Comparison of ENCODE assay signal across 21 cellular contexts in genomic region chr17:5014357-5014756, GRCh38. TPM values are rescaled to one million over a fixed set of nuclear protein-coding genes. Genes with fewer than 3 reads are reported as not detected.
"Had no signal": no experiment of that assay in that cellular context is flagged by ENCODE, and none has a peak within 500 bp of the region (broad histone marks: within the 10 kb centered on the region; RNA-seq: fewer than 3 reads in every experiment).

No MANE protein-coding gene starts in this region.

- H3K9me3 ChIP-seq: esophagus muscularis mucosa, gastroesophageal sphincter, neutrophil, sigmoid colon, thoracic aorta, transverse colon had no signal

- H3K4me3 ChIP-seq: esophagus muscularis mucosa, gastroesophageal sphincter, sigmoid colon, skin epidermis, thoracic aorta, transverse colon had no signal

- H3K27me3 ChIP-seq: esophagus muscularis mucosa, gastroesophageal sphincter, neutrophil, sigmoid colon, transverse colon had no signal

- H3K4me3 Mint-ChIP-seq: immature natural killer cell; naive thymus-derived CD4-positive, alpha-beta T cell; nephron progenitor cell; stimulated activated naive B cell treated with anti-CD40 and anti-IgM and Interleukin-4, amounts not matched to agents 10 μg/mL and 1 μg/mL and 100 μg/mL, for 72 hours; stimulated activated naive CD8-positive, alpha-beta T cell treated with anti-CD3 and anti-CD28 coated beads, Interleukin-15, amount 100 ng/mL, for 72 hours had no signal

- H3K27ac ChIP-seq: esophagus muscularis mucosa, gastroesophageal sphincter, neutrophil, sigmoid colon, skin epidermis, thoracic aorta, transverse colon had no signal

- H3K4me1 Mint-ChIP-seq: nephron progenitor cell had no signal

- DNase-seq: cortex of kidney; effector memory CD4-positive, alpha-beta T cell; foreskin fibroblast; glutamatergic neuron; immature natural killer cell; naive thymus-derived CD4-positive, alpha-beta T cell; nephron progenitor cell; sigmoid colon; stimulated activated CD4-positive, alpha-beta T cell treated with anti-CD3 and anti-CD28 coated beads, Interleukin-2, amount 100 ng/mL, for 24 hours; stimulated activated CD4-positive, alpha-beta T cell treated with anti-CD3 and anti-CD28 coated beads, Interleukin-4, amount 100 ng/mL, for 4 hours; stimulated activated naive B cell treated with anti-CD40 and anti-IgM and Interleukin-4, amounts not matched to agents 10 μg/mL and 1 μg/mL and 100 μg/mL, for 72 hours; stimulated activated naive CD8-positive, alpha-beta T cell treated with anti-CD3 and anti-CD28 coated beads, Interleukin-15, amount 100 ng/mL, for 72 hours; transverse colon had no signal

- H3K27ac Mint-ChIP-seq: immature natural killer cell; naive thymus-derived CD4-positive, alpha-beta T cell; nephron progenitor cell; stimulated activated naive B cell treated with anti-CD40 and anti-IgM and Interleukin-4, amounts not matched to agents 10 μg/mL and 1 μg/mL and 100 μg/mL, for 72 hours had no signal

- H3K4me1 ChIP-seq: esophagus muscularis mucosa, gastroesophageal sphincter, sigmoid colon, transverse colon had no signal

- H3K9me3 Mint-ChIP-seq: immature natural killer cell; naive thymus-derived CD4-positive, alpha-beta T cell; nephron progenitor cell; stimulated activated naive B cell treated with anti-CD40 and anti-IgM and Interleukin-4, amounts not matched to agents 10 μg/mL and 1 μg/mL and 100 μg/mL, for 72 hours; stimulated activated naive CD8-positive, alpha-beta T cell treated with anti-CD3 and anti-CD28 coated beads, Interleukin-15, amount 100 ng/mL, for 72 hours had no signal

- H3K27me3 Mint-ChIP-seq: naive thymus-derived CD4-positive, alpha-beta T cell; stimulated activated naive CD8-positive, alpha-beta T cell treated with anti-CD3 and anti-CD28 coated beads, Interleukin-15, amount 100 ng/mL, for 72 hours had no signal

RNA-seq across cellular contexts. Expression of gene INCA1, which starts 17.0 kb away (rescaled TPM):
- total RNA-seq: mononuclear cell had no signal
- polyA plus RNA-seq: naive thymus-derived CD4-positive, alpha-beta T cell had no signal

RNA-seq across cellular contexts. Expression of gene SLC52A1, which starts 20.9 kb away (rescaled TPM):
- total RNA-seq: esophagus muscularis mucosa, gastroesophageal sphincter, mononuclear cell, osteoblast, sigmoid colon, subcutaneous adipose tissue, thoracic aorta had no signal
- polyA plus RNA-seq: immature natural killer cell had no signal
